Comparison of ENCODE assay signal across 8 cellular contexts in the genomic region with DNA sequence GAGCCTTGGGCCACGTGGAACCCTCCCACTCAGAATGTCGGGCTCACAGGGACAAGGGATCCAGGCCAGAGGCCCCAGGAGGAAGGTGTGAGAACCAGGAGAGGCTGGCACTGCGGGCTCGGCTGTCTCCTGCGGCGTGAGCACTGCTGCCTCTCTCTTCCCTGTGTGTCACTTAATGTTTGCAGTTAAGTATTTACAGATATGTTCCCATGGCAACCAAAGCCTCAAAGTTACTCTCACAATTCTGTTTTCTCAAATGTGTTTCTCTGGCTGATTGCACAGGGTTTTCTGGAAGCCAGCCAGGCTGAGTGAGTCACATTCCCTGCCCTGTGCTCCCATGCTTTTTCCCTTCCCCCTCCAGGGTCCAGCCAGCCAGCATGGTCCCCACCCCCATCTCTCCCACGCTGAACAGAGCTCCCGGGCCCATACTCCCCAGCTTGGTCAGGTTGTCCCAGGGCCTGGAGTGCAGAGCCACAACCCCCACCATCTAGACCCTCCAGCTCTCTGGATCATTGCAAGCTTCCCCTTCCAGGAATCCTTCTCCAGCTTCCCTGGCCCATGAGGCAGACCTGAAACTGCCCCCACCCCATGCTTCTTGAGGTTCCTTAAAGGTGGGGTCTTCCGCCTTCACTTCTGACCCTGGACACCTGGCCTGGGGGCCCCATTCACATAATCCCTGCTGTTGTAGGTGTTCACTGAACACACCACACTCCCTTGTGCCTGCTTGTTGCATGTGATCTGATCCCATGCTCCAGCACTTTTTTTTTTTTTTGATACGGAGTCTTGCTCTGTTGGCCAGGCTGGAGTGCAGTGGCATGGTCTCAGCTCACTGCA.
A peak's percentile ranks its signal among the peaks of the same experiment; 100 is the strongest.
DNase-seq lines count a peak whose midpoint lies in the region; ATAC-seq, FAIRE-seq and TF ChIP-seq lines count a peak whose summit lies in the region.

No MANE protein-coding gene starts in this region.

- FAIRE-seq in urothelium cell line (lab: Jason Lieb, UNC): no peak

- peaks cover 0 to 6% (median 2%) of the 10 kb centered on the region in 4 donors for H3K4me1 ChIP-seq in right lobe of liver

- peaks cover 39% of the 10 kb centered on the region for H3K4me1 Mint-ChIP-seq in chondrocyte (ENCODE audit: low read depth)
- no peaks in the 10 kb centered on the region for H3K4me1 Mint-ChIP-seq in activated T-cell treated with anti-CD3 and anti-CD28 coated beads, Interleukin-2, amount 50 U/mL, for 24 hours (ENCODE audit: low read depth)

- H3K4me3 ChIP-seq in right lobe of liver: no peak overlapping the region

- H3K27ac Mint-ChIP-seq in chondrocyte (ENCODE audit: unreplicated experiment): peak overlapping the region; percentile 98
- no peak overlapping the region for H3K27ac Mint-ChIP-seq in activated T-cell treated with anti-CD3 and anti-CD28 coated beads, Interleukin-2, amount 50 U/mL, for 24 hours

- no peaks in the 10 kb centered on the region for H3K9me3 ChIP-seq in right lobe of liver

- no peak for TF ChIP-seq CTCF in chondrocyte (IDR thresholded peaks at IDR 0.05)
- TF ChIP-seq CTCF in right lobe of liver (IDR thresholded peaks at IDR 0.05): no peak

- no peaks in the 10 kb centered on the region for H3K9me3 Mint-ChIP-seq in chondrocyte (ENCODE audit: low read depth)
- H3K9me3 Mint-ChIP-seq in activated T-cell treated with anti-CD3 and anti-CD28 coated beads, Interleukin-2, amount 50 U/mL, for 24 hours: no peaks in the 10 kb centered on the region

- H3K36me3 ChIP-seq in right lobe of liver: no peaks in the 10 kb centered on the region

- intact Hi-C loops in right lobe of liver (cut with DNase I): no loop called here

- no peak for TF ChIP-seq POLR2A in right lobe of liver (IDR thresholded peaks at IDR 0.05)

- WGBS in right lobe of liver (ENCODE audit: insufficient coverage, low coverage, low lambda C conversion rate, missing lambda C conversion rate): 23% methylated on average over 5 of the region's 10 CpGs

- no peaks in the 10 kb centered on the region for H3K36me3 Mint-ChIP-seq in chondrocyte (ENCODE audit: low read depth)
- H3K36me3 Mint-ChIP-seq in activated T-cell treated with anti-CD3 and anti-CD28 coated beads, Interleukin-2, amount 50 U/mL, for 24 hours (ENCODE audit: low read depth): no peaks in the 10 kb centered on the region

- H3K4me3 Mint-ChIP-seq in chondrocyte (ENCODE audit: unreplicated experiment): no peak overlapping the region
- no peak overlapping the region for H3K4me3 Mint-ChIP-seq in activated T-cell treated with anti-CD3 and anti-CD28 coated beads, Interleukin-2, amount 50 U/mL, for 24 hours

- no peaks in the 10 kb centered on the region for H3K27me3 ChIP-seq in right lobe of liver

- peak; percentile 88 for ATAC-seq in GM18867 (IDR thresholded peaks at IDR 0.05; ENCODE audit: unreplicated experiment)
- peak; percentile 50 for ATAC-seq in HG03558 (IDR thresholded peaks at IDR 0.05; ENCODE audit: extremely low read depth, unreplicated experiment)
- ATAC-seq in right lobe of liver: peak; percentile 85 to 98 (median 94)
- no peak for ATAC-seq in HG03095 (IDR thresholded peaks at IDR 0.05; ENCODE audit: unreplicated experiment)

- H3K27ac ChIP-seq in right lobe of liver: no peak overlapping the region

- no peaks in the 10 kb centered on the region for H3K27me3 Mint-ChIP-seq in chondrocyte (ENCODE audit: low read depth)
- H3K27me3 Mint-ChIP-seq in activated T-cell treated with anti-CD3 and anti-CD28 coated beads, Interleukin-2, amount 50 U/mL, for 24 hours: no peaks in the 10 kb centered on the region

- DNase-seq in NCI-H526 treated with DMSO at 0.1 percent for 48 hours (lab: John Stamatoyannopoulos, UW): peak; percentile 11
- no peak for DNase-seq in chondrocyte (ENCODE audit: low spot score)
- peak; percentile 80 to 88 (median 87) for DNase-seq in right lobe of liver
- peak; percentile 83 for DNase-seq in urothelium cell line (ENCODE audit: low spot score)
- DNase-seq in activated T-cell treated with anti-CD3 and anti-CD28 coated beads, Interleukin-2, amount 50 U/mL, for 24 hours: no peak

Comparison
In these comparisons a context has a peak if more than half of its experiments do, and no peak if none do; other contexts are left out.
1. DNase-seq: peak in NCI-H526 treated with DMSO at 0.1 percent for 48 hours (single experiment), right lobe of liver (3 of 3) and urothelium cell line (single experiment); none in chondrocyte (single experiment) and activated T-cell treated with anti-CD3 and anti-CD28 coated beads, Interleukin-2, amount 50 U/mL, for 24 hours (single experiment).